In the genomic region with DNA sequence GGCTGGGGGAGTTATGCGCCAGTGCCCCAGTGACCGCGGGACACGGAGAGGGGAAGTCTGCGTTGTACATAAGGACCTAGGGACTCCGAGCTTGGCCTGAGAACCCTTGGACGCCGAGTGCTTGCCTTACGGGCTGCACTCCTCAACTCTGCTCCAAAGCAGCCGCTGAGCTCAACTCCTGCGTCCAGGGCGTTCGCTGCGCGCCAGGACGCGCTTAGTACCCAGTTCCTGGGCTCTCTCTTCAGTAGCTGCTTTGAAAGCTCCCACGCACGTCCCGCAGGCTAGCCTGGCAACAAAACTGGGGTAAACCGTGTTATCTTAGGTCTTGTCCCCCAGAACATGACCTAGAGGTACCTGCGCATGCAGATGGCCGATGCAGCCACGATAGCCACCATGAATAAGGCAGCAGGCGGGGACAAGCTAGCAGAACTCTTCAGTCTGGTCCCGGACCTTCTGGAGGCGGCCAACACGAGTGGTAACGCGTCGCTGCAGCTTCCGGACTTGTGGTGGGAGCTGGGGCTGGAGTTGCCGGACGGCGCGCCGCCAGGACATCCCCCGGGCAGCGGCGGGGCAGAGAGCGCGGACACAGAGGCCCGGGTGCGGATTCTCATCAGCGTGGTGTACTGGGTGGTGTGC, we compare ENCODE assay signal across 1 cellular context.
TF ChIP-seq lines count a peak whose summit lies in the region.

A gene with protein sequence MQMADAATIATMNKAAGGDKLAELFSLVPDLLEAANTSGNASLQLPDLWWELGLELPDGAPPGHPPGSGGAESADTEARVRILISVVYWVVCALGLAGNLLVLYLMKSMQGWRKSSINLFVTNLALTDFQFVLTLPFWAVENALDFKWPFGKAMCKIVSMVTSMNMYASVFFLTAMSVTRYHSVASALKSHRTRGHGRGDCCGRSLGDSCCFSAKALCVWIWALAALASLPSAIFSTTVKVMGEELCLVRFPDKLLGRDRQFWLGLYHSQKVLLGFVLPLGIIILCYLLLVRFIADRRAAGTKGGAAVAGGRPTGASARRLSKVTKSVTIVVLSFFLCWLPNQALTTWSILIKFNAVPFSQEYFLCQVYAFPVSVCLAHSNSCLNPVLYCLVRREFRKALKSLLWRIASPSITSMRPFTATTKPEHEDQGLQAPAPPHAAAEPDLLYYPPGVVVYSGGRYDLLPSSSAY (plus strand): TSS at position 6 of the 636 bp plus-strand sequence. CDS start 355 bp downstream, at position 361.

TF ChIP-seq in A549, 52 proteins besides CTCF, POLR2A, EP300 and RAD21 (continued from another document):
- TF ChIP-seq ZNF302 (CRISPR knock-in tag; IDR thresholded peaks at IDR 0.05) (no peak), RCOR1 (IDR thresholded peaks at IDR 0.05; ENCODE audit: low read depth, low read length) (no peak)
